Comparison of ENCODE assay signal across 11 cellular contexts in genomic region chr12:51027342-51027835, GRCh38. TPM values are rescaled to one million over a fixed set of nuclear protein-coding genes. Genes with fewer than 3 reads are reported as not detected.
A peak's percentile ranks its signal among the peaks of the same experiment; 100 is the strongest.
DNase-seq lines count a peak whose midpoint lies in the region; ATAC-seq and TF ChIP-seq lines count a peak whose summit lies in the region.
"Had no signal": no experiment of that assay in that cellular context is flagged by ENCODE, and none has a peak within 500 bp of the region (broad histone marks: within the 10 kb centered on the region; RNA-seq: fewer than 3 reads in every experiment).

No MANE protein-coding gene starts in this region.

- BruUV-seq in IMR-90 (replicated peaks; lab: Mats Ljungman, UMichigan): no TSS peak

- H2BK5ac ChIP-seq in IMR-90 (ENCODE audit: low read depth, low read length, poor library complexity, severe bottlenecking): no peak overlapping the region

- H3K36me3 ChIP-seq in CD8-positive, alpha-beta T cell (ENCODE audit: insufficient read depth, low read length): no peaks in the 10 kb centered on the region
- H3K36me3 ChIP-seq in IMR-90 (ENCODE audit: control insufficient read depth, insufficient read depth, low read length): no peaks in the 10 kb centered on the region
- H3K36me3 ChIP-seq: cardiac muscle cell, right atrium auricular region had no signal

- H4K91ac ChIP-seq in IMR-90 (ENCODE audit: insufficient read depth, low read depth, low read length): no peak overlapping the region

- H3K36me3 Mint-ChIP-seq in CD8-positive, alpha-beta T cell: peaks cover 3% of the 10 kb centered on the region
- no peaks in the 10 kb centered on the region for H3K36me3 Mint-ChIP-seq in activated naive CD8-positive, alpha-beta T cell treated with anti-CD3 and anti-CD28 coated beads, Interleukin-2, amount 10 ng/mL, durations not matched to agents 7 days and 5 days
- H3K36me3 Mint-ChIP-seq in natural killer cell treated with Interleukin-12 subunit alpha and Interleukin-12 subunit beta and Interleukin-15 and Interleukin-18, amount 100 ng/mL, for 72 hours: no peaks in the 10 kb centered on the region

- WGBS in IMR-90 (ENCODE audit: extremely low coverage in 2 of 2, insufficient read length in 1 of 2), 2 experiments: 100% methylated on average over 3 of the region's 15 CpGs; no CpG with 5 or more reads in 1 of the 2 experiments

- no peak overlapping the region for H3K9ac ChIP-seq in IMR-90 (ENCODE audit: low read depth, low read length)

- H3K27me3 ChIP-seq in CD8-positive, alpha-beta T cell (ENCODE audit: insufficient read depth, low read length): no peaks in the 10 kb centered on the region
- no peaks in the 10 kb centered on the region for H3K27me3 ChIP-seq in IMR-90 (ENCODE audit: control insufficient read depth, insufficient read depth, low read length)
- H3K27me3 ChIP-seq: cardiac muscle cell, right atrium auricular region had no signal

- peak overlapping the region; percentile 73 for H3K27ac Mint-ChIP-seq in CD8-positive, alpha-beta T cell
- H3K27ac Mint-ChIP-seq in activated naive CD8-positive, alpha-beta T cell treated with anti-CD3 and anti-CD28 coated beads, Interleukin-2, amount 10 ng/mL, durations not matched to agents 7 days and 5 days: no peak overlapping the region
- H3K27ac Mint-ChIP-seq in natural killer cell treated with Interleukin-12 subunit alpha and Interleukin-12 subunit beta and Interleukin-15 and Interleukin-18, amount 100 ng/mL, for 72 hours: peak overlapping the region in 1 of 2 donors; percentile 80

- no peak overlapping the region for H2BK15ac ChIP-seq in IMR-90 (ENCODE audit: low read depth, low read length)

- H2BK120ac ChIP-seq in IMR-90 (ENCODE audit: low read depth, low read length): no peak overlapping the region

- H3K14ac ChIP-seq in IMR-90 (replicated peaks; ENCODE audit: low read depth, low read length): no peak overlapping the region

- H3K9me3 Mint-ChIP-seq in CD8-positive, alpha-beta T cell: no peaks in the 10 kb centered on the region
- H3K9me3 Mint-ChIP-seq in activated naive CD8-positive, alpha-beta T cell treated with anti-CD3 and anti-CD28 coated beads, Interleukin-2, amount 10 ng/mL, durations not matched to agents 7 days and 5 days: no peaks in the 10 kb centered on the region
- H3K9me3 Mint-ChIP-seq in natural killer cell treated with Interleukin-12 subunit alpha and Interleukin-12 subunit beta and Interleukin-15 and Interleukin-18, amount 100 ng/mL, for 72 hours: no peaks in the 10 kb centered on the region

- H3K56ac ChIP-seq in IMR-90 (ENCODE audit: extremely low read depth, insufficient read depth, low read length): no peak overlapping the region

- POLR2A ChIA-PET in CD8-positive, alpha-beta T cell (lab: Charles Lee): interaction anchor here (0.7 to 2.7 kb wide), 5 partner anchors 8 to 495 kb away, joined by 3 to 19 read pairs (median 3); partner anchors contain the start of genes ATF1 and LETMD1
- POLR2A ChIA-PET in IMR-90 (lab: Charles Lee; ENCODE audit: unreplicated experiment): no interaction called here
- POLR2A ChIA-PET in activated naive CD8-positive, alpha-beta T cell treated with anti-CD3 and anti-CD28 coated beads, Interleukin-2, amount 10 ng/mL, durations not matched to agents 7 days and 5 days (lab: Charles Lee): interaction anchor here (0.6 to 1.7 kb wide), 4 partner anchors 8 to 263 kb away, joined by 3 to 11 read pairs (median 5); partner anchors contain the start of gene ATF1

- H3K27ac ChIP-seq in CD8-positive, alpha-beta T cell (ENCODE audit: low read depth, low read length): no peak overlapping the region
- no peak overlapping the region for H3K27ac ChIP-seq in IMR-90 (ENCODE audit: insufficient read depth, low read length)

- no peak for TF ChIP-seq CTCF in CD8-positive, alpha-beta T cell (IDR thresholded peaks at IDR 0.05)
- TF ChIP-seq CTCF in IMR-90 (conservative IDR thresholded peaks at IDR 0.05; ENCODE audit: low read depth, low read length) (no peak), omental fat pad (IDR thresholded peaks at IDR 0.05) (no peak)

- H4K5ac ChIP-seq in IMR-90 (ENCODE audit: low read depth, low read length): no peak overlapping the region

- H4K8ac ChIP-seq in IMR-90 (ENCODE audit: low read depth in 2 of 2, low read length in 2 of 2): no peak overlapping the region

- H3K4me3 Mint-ChIP-seq in CD8-positive, alpha-beta T cell: peak overlapping the region; percentile 66
- peak overlapping the region; percentile 43 for H3K4me3 Mint-ChIP-seq in activated naive CD8-positive, alpha-beta T cell treated with anti-CD3 and anti-CD28 coated beads, Interleukin-2, amount 10 ng/mL, durations not matched to agents 7 days and 5 days
- peak overlapping the region; percentile 39 for H3K4me3 Mint-ChIP-seq in natural killer cell treated with Interleukin-12 subunit alpha and Interleukin-12 subunit beta and Interleukin-15 and Interleukin-18, amount 100 ng/mL, for 72 hours

- H3K18ac ChIP-seq in IMR-90 (ENCODE audit: low read depth, low read length): no peak overlapping the region

- H2AK9ac ChIP-seq in IMR-90 (replicated peaks; ENCODE audit: low read depth, low read length, poor library complexity): peak overlapping the region; percentile 51

- dilution Hi-C loops in IMR-90 (cut with HindIII; ENCODE audit: low sequenced_read_pairs, unreplicated experiment): no loop called here

- DNase-seq in CD8-positive, alpha-beta T cell: no peak
- DNase-seq in IMR-90 (no peak), left ventricle myocardium superior (no peak), omental fat pad (ENCODE audit: low spot score) (no peak)
- DNase-seq in activated naive CD8-positive, alpha-beta T cell treated with anti-CD3 and anti-CD28 coated beads, Interleukin-2, amount 10 ng/mL, durations not matched to agents 7 days and 5 days: no peak
- DNase-seq in natural killer cell treated with Interleukin-12 subunit alpha and Interleukin-12 subunit beta and Interleukin-15 and Interleukin-18, amount 100 ng/mL, for 72 hours (ENCODE audit: low spot score): no peak
- DNase-seq: activated effector memory CD4-positive, alpha-beta T cell treated with Interleukin-2 at 50 U/mL for 16 hours; stimulated activated CD4-positive, alpha-beta T cell treated with anti-CD3 and anti-CD28 coated beads, Interleukin-4, amount 100 ng/mL, for 1 hour had no signal

- no peak overlapping the region for H3K4me2 ChIP-seq in IMR-90 (ENCODE audit: low read depth, low read length)

- peaks cover 11 to 27% of the 10 kb centered on the region in 2 experiments for H3K79me1 ChIP-seq in IMR-90 (ENCODE audit: low read depth in 1 of 2, low read length in 2 of 2)

- peak overlapping the region; percentile 2; the same call in 1 of the 2 replicates for H2AK5ac ChIP-seq in IMR-90 (ENCODE audit: low read depth, low read length)

- no peak overlapping the region for H3K4ac ChIP-seq in IMR-90 (ENCODE audit: low read depth, low read length)

- ATAC-seq in CD8-positive, alpha-beta T cell: no peak
- ATAC-seq in IMR-90 (ENCODE audit: low read depth): no peak
- no peak for ATAC-seq in activated naive CD8-positive, alpha-beta T cell treated with anti-CD3 and anti-CD28 coated beads, Interleukin-2, amount 10 ng/mL, durations not matched to agents 7 days and 5 days (ENCODE audit: low read depth)
- ATAC-seq in natural killer cell treated with Interleukin-12 subunit alpha and Interleukin-12 subunit beta and Interleukin-15 and Interleukin-18, amount 100 ng/mL, for 72 hours: no peak
- ATAC-seq in left ventricle myocardium superior: no peak
- ATAC-seq in omental fat pad (ENCODE audit: low FRiP score): no peak
- ATAC-seq in HG02571 (IDR thresholded peaks at IDR 0.05; ENCODE audit: unreplicated experiment): no peak

- peaks cover 32% of the 10 kb centered on the region for H3K4me1 ChIP-seq in CD8-positive, alpha-beta T cell (ENCODE audit: insufficient read depth, low read length)
- peaks cover 6% of the 10 kb centered on the region for H3K4me1 ChIP-seq in IMR-90 (ENCODE audit: control insufficient read depth, insufficient read depth, low read length)

- 0 out of 2 replicates have a peak, but pooled peaks cover 2% of the 10 kb centered on the region for H3K9me1 ChIP-seq in IMR-90 (ENCODE audit: insufficient read depth, low read length)

- CTCF ChIA-PET in CD8-positive, alpha-beta T cell (lab: Charles Lee): interaction anchor here (0.6 to 3.3 kb wide), 12 partner anchors 8 to 395 kb away, joined by 3 to 25 read pairs (median 4); no protein-coding TSS in a partner anchor
- CTCF ChIA-PET in IMR-90 (lab: Yijun Ruan, JAX): interaction anchor here (0.5 to 1.1 kb wide), 3 partner anchors 22 to 396 kb away, joined by 3 to 4 read pairs (median 4); no protein-coding TSS in a partner anchor

- H3K4me3 ChIP-seq in CD8-positive, alpha-beta T cell (ENCODE audit: low read depth, low read length): no peak overlapping the region
- no peak overlapping the region for H3K4me3 ChIP-seq in IMR-90 (ENCODE audit: insufficient read depth, low read depth, low read length)
- H3K4me3 ChIP-seq: cardiac muscle cell had no signal

- H4K20me1 ChIP-seq in IMR-90 (ENCODE audit: insufficient read depth, low read length): no peaks in the 10 kb centered on the region

- intact Hi-C loops in CD8-positive, alpha-beta T cell (cut with DNase I, micrococcal nuclease): loop anchor here in 1 of 2 experiments (5.0 kb wide), 2 partner anchors 40 to 1980 kb away; partner anchors contain the start of gene EIF4B
- intact Hi-C loops in IMR-90 (cut with micrococcal nuclease): loop anchor here (10.0 kb wide), 1 partner anchor 263 kb away; the partner anchor contains the start of gene ATF1
- intact Hi-C loops in left ventricle myocardium superior (cut with micrococcal nuclease): no loop called here

- TF ChIP-seq RAD21 in IMR-90 (IDR thresholded peaks at IDR 0.05; ENCODE audit: low read length): no peak

- H3K4me1 Mint-ChIP-seq in CD8-positive, alpha-beta T cell (ENCODE audit: low read depth): peaks cover 44% of the 10 kb centered on the region
- H3K4me1 Mint-ChIP-seq in activated naive CD8-positive, alpha-beta T cell treated with anti-CD3 and anti-CD28 coated beads, Interleukin-2, amount 10 ng/mL, durations not matched to agents 7 days and 5 days: peaks cover 28% of the 10 kb centered on the region
- H3K4me1 Mint-ChIP-seq in natural killer cell treated with Interleukin-12 subunit alpha and Interleukin-12 subunit beta and Interleukin-15 and Interleukin-18, amount 100 ng/mL, for 72 hours (ENCODE audit: low read depth in 2 of 2): peaks cover 24 to 35% of the 10 kb centered on the region in 2 donors

- in situ Hi-C loops in IMR-90 (cut with MboI; ENCODE audit: low sequenced_read_pairs): no loop called here

- no peak for TF ChIP-seq POLR2A in IMR-90 (IDR thresholded peaks at IDR 0.05; ENCODE audit: low read depth, low read length)

- no peak overlapping the region for H2BK20ac ChIP-seq in IMR-90 (ENCODE audit: low read depth, low read length)

- H2AFZ ChIP-seq in IMR-90 (replicated peaks; ENCODE audit: low read length, poor library complexity): no peak overlapping the region

- no peaks in the 10 kb centered on the region for H3K9me3 ChIP-seq in CD8-positive, alpha-beta T cell (ENCODE audit: low read length)
- no peaks in the 10 kb centered on the region for H3K9me3 ChIP-seq in IMR-90 (ENCODE audit: control insufficient read depth, insufficient read depth, low read length)
- H3K9me3 ChIP-seq: right atrium auricular region had no signal

- no peaks in the 10 kb centered on the region for H3K27me3 Mint-ChIP-seq in CD8-positive, alpha-beta T cell (ENCODE audit: low read depth)
- peaks cover 7% of the 10 kb centered on the region for H3K27me3 Mint-ChIP-seq in activated naive CD8-positive, alpha-beta T cell treated with anti-CD3 and anti-CD28 coated beads, Interleukin-2, amount 10 ng/mL, durations not matched to agents 7 days and 5 days
- peaks cover 0 to 4% of the 10 kb centered on the region in 2 donors for H3K27me3 Mint-ChIP-seq in natural killer cell treated with Interleukin-12 subunit alpha and Interleukin-12 subunit beta and Interleukin-15 and Interleukin-18, amount 100 ng/mL, for 72 hours

- no peak overlapping the region for H3K23ac ChIP-seq in IMR-90 (ENCODE audit: low read depth, low read length)

RNA-seq across cellular contexts. Expression of gene SLC11A2, which starts 1.2 kb away (rescaled TPM):
- 10 to 100 TPM; 35.1 to 43.1 TPM for total RNA-seq in CD8-positive, alpha-beta T cell
- total RNA-seq in IMR-90 (2012; rRNA removed) (45.3 and 48.3 TPM in 2 replicates), left ventricle myocardium superior (22.9 TPM), omental fat pad (10 to 100 TPM; 39.6 to 59.6 (median 50.7) TPM)
- polyA plus RNA-seq in IMR-90 (2012; rRNA removed): 21.9 and 28.0 TPM in 2 replicates
- polyA plus RNA-seq in IMR-90 (2012; cell fraction: cytosol; rRNA removed): 11.6 and 19.2 TPM in 2 replicates
- polyA plus RNA-seq in IMR-90 (2012; cell fraction: nucleus; rRNA removed; ENCODE audit: low replicate concordance): 20.3 and 77.4 TPM in 2 replicates
- total RNA-seq in activated naive CD8-positive, alpha-beta T cell treated with anti-CD3 and anti-CD28 coated beads, Interleukin-2, amount 10 ng/mL, durations not matched to agents 7 days and 5 days: 10 to 100 TPM; 40.9 to 44.0 TPM
- total RNA-seq in natural killer cell treated with Interleukin-12 subunit alpha and Interleukin-12 subunit beta and Interleukin-15 and Interleukin-18, amount 100 ng/mL, for 72 hours: 10 to 100 TPM; 76.1 to 94.3 TPM

RNA-seq across cellular contexts. Expression of gene LETMD1, which starts 20.7 kb away (rescaled TPM):
- total RNA-seq in CD8-positive, alpha-beta T cell: 10 to 100 TPM; 51.3 to 55.2 TPM
- total RNA-seq in IMR-90 (2012; rRNA removed): 16.7 and 27.6 TPM in 2 replicates
- polyA plus RNA-seq in IMR-90 (2012; rRNA removed): 27.0 and 40.1 TPM in 2 replicates
- 19.7 and 28.3 TPM in 2 replicates for polyA plus RNA-seq in IMR-90 (2012; cell fraction: cytosol; rRNA removed)
- 60.9 and 121 TPM in 2 replicates for polyA plus RNA-seq in IMR-90 (2012; cell fraction: nucleus; rRNA removed; ENCODE audit: low replicate concordance)
- 10 to 100 TPM; 80.0 to 82.3 TPM for total RNA-seq in activated naive CD8-positive, alpha-beta T cell treated with anti-CD3 and anti-CD28 coated beads, Interleukin-2, amount 10 ng/mL, durations not matched to agents 7 days and 5 days
- 100 to 1,000 TPM in 1 of 2 donors, 10 to 100 TPM in 1; 46.5 to 106 TPM for total RNA-seq in natural killer cell treated with Interleukin-12 subunit alpha and Interleukin-12 subunit beta and Interleukin-15 and Interleukin-18, amount 100 ng/mL, for 72 hours
- 19.3 TPM for total RNA-seq in left ventricle myocardium superior
- total RNA-seq in omental fat pad: 10 to 100 TPM; 38.9 to 68.4 (median 60.5) TPM

RNA-seq across cellular contexts. Expression of gene CSRNP2, which starts 56.0 kb away (rescaled TPM):
- 10 to 100 TPM; 19.5 to 19.9 TPM for total RNA-seq in CD8-positive, alpha-beta T cell
- 14.0 and 16.7 TPM in 2 replicates for total RNA-seq in IMR-90 (2012; rRNA removed)
- 21.7 and 22.2 TPM in 2 replicates for polyA plus RNA-seq in IMR-90 (2012; rRNA removed)
- polyA plus RNA-seq in IMR-90 (2012; cell fraction: cytosol; rRNA removed): 13.7 and 15.6 TPM in 2 replicates
- polyA plus RNA-seq in IMR-90 (2012; cell fraction: nucleus; rRNA removed; ENCODE audit: low replicate concordance): 26.4 and 49.4 TPM in 2 replicates
- 10 to 100 TPM; 20.0 to 24.4 TPM for total RNA-seq in activated naive CD8-positive, alpha-beta T cell treated with anti-CD3 and anti-CD28 coated beads, Interleukin-2, amount 10 ng/mL, durations not matched to agents 7 days and 5 days
- 10 to 100 TPM; 24.1 to 32.7 TPM for total RNA-seq in natural killer cell treated with Interleukin-12 subunit alpha and Interleukin-12 subunit beta and Interleukin-15 and Interleukin-18, amount 100 ng/mL, for 72 hours
- 18.8 TPM for total RNA-seq in left ventricle myocardium superior
- 10 to 100 TPM; 25.5 to 30.8 (median 27.1) TPM for total RNA-seq in omental fat pad
